In the genomic region with DNA sequence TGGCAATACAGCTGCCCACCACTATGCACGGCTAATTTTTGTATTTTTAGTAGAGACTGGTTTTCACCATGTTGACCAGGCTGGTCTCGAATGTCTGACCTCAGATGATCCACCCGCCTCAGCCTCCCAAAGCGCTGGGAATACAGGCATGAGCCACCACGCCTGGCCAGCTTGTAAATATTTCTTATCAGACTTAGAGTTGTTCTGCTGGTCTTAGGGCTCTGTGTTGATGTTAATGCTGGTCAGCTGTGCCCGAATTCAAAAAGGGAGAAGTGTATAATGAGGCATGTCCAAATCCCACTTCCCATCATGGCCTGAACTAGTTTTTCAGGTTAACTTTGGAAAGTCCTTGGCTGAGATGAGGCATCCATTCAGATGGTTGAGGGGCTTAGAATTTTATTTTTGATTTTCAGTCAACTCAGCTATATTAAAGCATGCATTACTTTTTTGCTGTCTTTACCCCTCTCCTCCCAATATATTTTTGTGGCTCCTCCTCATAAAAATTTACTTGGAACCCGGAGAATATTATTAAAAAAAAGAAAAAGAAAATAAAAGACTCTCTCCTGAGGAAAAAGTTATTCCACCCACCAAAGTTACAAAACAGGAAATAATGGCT, we compare ENCODE assay signal across 29 cellular contexts.
"Had no signal": no experiment of that assay in that cellular context is flagged by ENCODE, and none has a peak within 500 bp of the region (broad histone marks: within the 10 kb centered on the region; RNA-seq: fewer than 3 reads in every experiment).

No MANE protein-coding gene starts in this region.

- H3K36me3 ChIP-seq: brain microvascular endothelial cell, gastrocnemius medialis, heart left ventricle, WERI-Rb-1 had no signal

- ATAC-seq: activated CD4-positive, CD25-positive, alpha-beta regulatory T cell treated with anti-CD3 and anti-CD28 coated beads, Interleukin-2, amount 50 U/mL, for 24 hours; activated CD8-positive, alpha-beta T cell treated with anti-CD3 and anti-CD28 coated beads for 36 hours; activated T-cell treated with anti-CD3 and anti-CD28 coated beads, Interleukin-2, amount 50 U/mL, for 4 hours; activated T-helper 17 cell treated with anti-CD3 and anti-CD28 coated beads, Interleukin-2, amount 50 U/mL, for 72 hours; esophagus mucosa; foreskin keratinocyte; gastrocnemius medialis; heart left ventricle had no signal

- H3K27me3 ChIP-seq: brain microvascular endothelial cell, dorsolateral prefrontal cortex, foreskin keratinocyte, gastrocnemius medialis, heart left ventricle had no signal

- H3K4me3 ChIP-seq: coronary artery, dorsolateral prefrontal cortex, gastrocnemius medialis, heart left ventricle had no signal

- FAIRE-seq: astrocyte, bronchial epithelial cell had no signal

- DNase-seq: activated B cell treated with CpG ODN at 0.5 μM for 24 hours; activated CD4-positive, alpha-beta T cell treated with anti-CD3 and anti-CD28 coated beads for 48 hours; activated CD4-positive, alpha-beta T cell treated with anti-CD3 and anti-CD28 coated beads, Interleukin-2, amount 50 U/mL, for 1 hour; activated CD4-positive, alpha-beta T cell treated with anti-CD3 and anti-CD28 coated beads, Interleukin-2, amount 50 U/mL, for 48 hours; activated CD8-positive, alpha-beta memory T cell treated with anti-CD3 and anti-CD28 coated beads for 24 hours; activated CD8-positive, alpha-beta T cell treated with anti-CD3 and anti-CD28 coated beads for 36 hours; activated effector memory CD4-positive, alpha-beta T cell treated with Interleukin-2 at 50 U/mL for 16 hours; activated gamma-delta T cell treated with Interleukin-2 at 50 U/mL for 16 hours; activated naive CD4-positive, alpha-beta T cell treated with anti-CD3 and anti-CD28 coated beads, Interleukin-2, amount 50 U/mL, for 16 hours; activated naive CD4-positive, alpha-beta T cell treated with Interleukin-2 at 50 U/mL for 16 hours; activated T-cell treated with anti-CD3 and anti-CD28 coated beads, Interleukin-2, amount 50 U/mL, for 4 hours; amniotic stem cell; anterior cingulate cortex; brain microvascular endothelial cell; dorsolateral prefrontal cortex; effector memory CD4-positive, alpha-beta T cell; endodermal cell; gastrocnemius medialis; glutamatergic neuron; heart left ventricle; T-helper 2 cell; WERI-Rb-1 had no signal

- H3K27ac ChIP-seq: brain microvascular endothelial cell, coronary artery, dorsolateral prefrontal cortex, gastrocnemius medialis, heart left ventricle, WERI-Rb-1 had no signal

- H3K9me3 ChIP-seq: gastrocnemius medialis, heart left ventricle had no signal
